Comparison of ENCODE assay signal across 8 cellular contexts in genomic region chrX:100928660-100929613, GRCh38. TPM values are rescaled to one million over a fixed set of nuclear protein-coding genes. Genes with fewer than 3 reads are reported as not detected.
DNase-seq lines count a peak whose midpoint lies in the region; ATAC-seq, FAIRE-seq and TF ChIP-seq lines count a peak whose summit lies in the region.

XKRX (minus strand) TSS chrX:100928917; CDS start chrX:100928304, 613 bp downstream.

- H3K27me3 Mint-ChIP-seq in astrocyte (ENCODE audit: low read depth, unreplicated experiment): peaks cover 32% of the 10 kb centered on the region

- no peak within 1 kb of the TSS for H3K27ac ChIP-seq in RWPE1
- no peak within 1 kb of the TSS for H3K27ac ChIP-seq in astrocyte (ENCODE audit: low read depth, low read length)

- peak within 1 kb of the TSS; percentile 86 for H2AFZ ChIP-seq in astrocyte (ENCODE audit: low read depth, low read length)

- no peaks in the 10 kb centered on the region for H3K4me1 Mint-ChIP-seq in astrocyte (ENCODE audit: low read depth, unreplicated experiment)

- FAIRE-seq in astrocyte (lab: Jason Lieb, UNC): no peak

- H3K4me2 ChIP-seq in astrocyte (ENCODE audit: low read length): peak within 1 kb of the TSS; percentile 86

- POLR2A ChIA-PET in RWPE1 (lab: Yijun Ruan, JAX; ENCODE audit: low non-redundant PET): interaction anchor here (0.6 kb wide), 1 partner anchor 16 kb away, joined by 8 read pairs; no protein-coding TSS in a partner anchor

- TF ChIP-seq CTCF in RWPE1 (conservative IDR thresholded peaks at IDR 0.05; ENCODE audit: low read depth): no peak
- no peak for TF ChIP-seq CTCF in astrocyte (IDR thresholded peaks at IDR 0.05; ENCODE audit: insufficient read depth, low read depth, low read length)

- peak within 1 kb of the TSS; percentile 60 for H3K9ac ChIP-seq in astrocyte (ENCODE audit: low read length)

- peaks cover 10% of the 10 kb centered on the region for H3K9me3 Mint-ChIP-seq in astrocyte (ENCODE audit: unreplicated experiment)

- H3K36me3 ChIP-seq in astrocyte (ENCODE audit: insufficient read depth, low read length): no peaks in the 10 kb centered on the region

- H3K4me3 Mint-ChIP-seq in astrocyte (ENCODE audit: unreplicated experiment): peak within 1 kb of the TSS; percentile 83

- peaks cover 4% of the 10 kb centered on the region for H3K36me3 Mint-ChIP-seq in astrocyte (ENCODE audit: low read depth, unreplicated experiment)

- no peaks in the 10 kb centered on the region for H3K4me1 ChIP-seq in astrocyte (ENCODE audit: insufficient read depth, low read length)

- H3K27ac Mint-ChIP-seq in astrocyte (ENCODE audit: unreplicated experiment): no peak within 1 kb of the TSS

- peak within 1 kb of the TSS; percentile 58 for H3K4me3 ChIP-seq in astrocyte (ENCODE audit: insufficient read depth, low read depth, low read length)

- CTCF ChIA-PET in RWPE1 (lab: Yijun Ruan, JAX): interaction anchor here (0.6 kb wide), 1 partner anchor 108 kb away, joined by 5 read pairs; no protein-coding TSS in a partner anchor

- ATAC-seq in HG03159 (IDR thresholded peaks at IDR 0.05; ENCODE audit: unreplicated experiment): peak; percentile 55

- no peaks in the 10 kb centered on the region for H3K79me2 ChIP-seq in astrocyte (ENCODE audit: insufficient read depth, low read length)

- H3K9me3 ChIP-seq in astrocyte (ENCODE audit: insufficient read depth, low read depth, low read length): no peaks in the 10 kb centered on the region

- H3K27me3 ChIP-seq in astrocyte (ENCODE audit: insufficient read depth, low read length): no peaks in the 10 kb centered on the region

- DNase-seq in NCI-H524 (lab: John Stamatoyannopoulos, UW) (peak; percentile 49 to 62), NCI-H524 treated with DMSO at 0.1 percent for 48 hours (lab: John Stamatoyannopoulos, UW) (no peak), RWPE1 (ENCODE audit: low spot score) (peak; percentile 38), astrocyte (ENCODE audit: low read depth) (peak; percentile 3), iris pigment epithelial cell (ENCODE audit: low read depth) (peak; percentile 15), kidney glomerular epithelial cell (lab: John Stamatoyannopoulos, UW) (no peak)
- DNase-seq in stimulated activated CD4-positive, alpha-beta T cell treated with anti-CD3 and anti-CD28 coated beads, Interleukin-1b, Interleukin-23, amount 100 ng/mL, for 48 hours: peak; percentile 59

- H4K20me1 ChIP-seq in astrocyte (ENCODE audit: insufficient read depth, low read length): no peaks in the 10 kb centered on the region

RNA-seq across cellular contexts. Expression of gene XKRX, which starts in this region (rescaled TPM):
- total RNA-seq in astrocyte: not detected in 2 replicates

Comparison
In these comparisons a context has a peak if more than half of its experiments do, and no peak if none do; other contexts are left out.
1. DNase-seq: peak in NCI-H524 (2 of 2), RWPE1 (single experiment), iris pigment epithelial cell (single experiment) and stimulated activated CD4-positive, alpha-beta T cell treated with anti-CD3 and anti-CD28 coated beads, Interleukin-1b, Interleukin-23, amount 100 ng/mL, for 48 hours (single experiment); none in NCI-H524 treated with DMSO at 0.1 percent for 48 hours (single experiment) and kidney glomerular epithelial cell (single experiment).
2. Peak in DNase-seq, H3K4me3 ChIP-seq, H3K9ac ChIP-seq and H3K4me2 ChIP-seq in astrocyte; RNA of the gene not detected or under 1 TPM.